8 cellular contexts compared by ENCODE assay signal in the genomic region with DNA sequence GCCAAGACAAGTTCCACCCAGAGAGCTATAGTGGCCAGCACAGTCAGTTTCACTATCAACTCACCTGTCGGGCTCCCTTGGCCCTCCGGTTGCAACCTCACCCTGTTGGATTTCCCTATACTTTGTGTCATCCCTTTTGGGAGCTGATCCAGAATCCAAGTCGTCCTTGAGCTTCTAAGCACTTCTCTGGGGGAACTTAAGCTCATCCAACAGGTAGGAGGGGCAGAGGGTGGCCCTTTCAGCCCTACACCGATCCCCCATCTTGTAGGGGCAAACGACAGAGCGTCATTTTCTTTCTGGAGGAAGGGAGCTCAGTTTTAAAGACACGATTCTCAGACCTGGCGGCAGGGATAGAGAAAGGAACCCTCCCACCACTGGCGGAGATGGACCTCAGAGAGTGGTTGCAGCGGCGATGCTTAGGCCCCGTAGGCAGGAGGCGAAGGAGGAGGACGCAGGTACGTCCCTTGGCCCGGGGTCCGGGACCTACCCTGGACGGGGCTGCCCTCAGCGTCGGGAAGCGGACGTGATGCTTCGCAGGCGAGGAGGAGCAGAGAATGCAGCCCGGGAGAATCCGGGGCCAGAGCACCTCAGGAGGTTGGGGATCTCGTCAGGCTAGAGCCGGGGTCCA. TPM values are rescaled to one million over a fixed set of nuclear protein-coding genes. Genes with fewer than 3 reads are reported as not detected.
DNase-seq lines count a peak whose midpoint lies in the region; TF ChIP-seq lines count a peak whose summit lies in the region.

No MANE protein-coding gene starts in this region.

- peak overlapping the region; percentile 91 for H2AFZ ChIP-seq in GM23248

- H3K4me3 Mint-ChIP-seq in MCF 10A (ENCODE audit: unreplicated experiment): peak overlapping the region; percentile 96

- H3K4me1 ChIP-seq in GM23248 (ENCODE audit: insufficient read depth) (peaks cover 5% of the 10 kb centered on the region), stomach smooth muscle (ENCODE audit: control insufficient read depth, insufficient read depth, low read length) (peaks cover 21% of the 10 kb centered on the region)

- in situ Hi-C loops in GM23248 (cut with MboI): no loop called here

- POLR2A ChIA-PET in MCF 10A (lab: Yijun Ruan, JAX): interaction anchor here (0.7 to 2.8 kb wide), 25 partner anchors 9 to 1203 kb away, joined by 3 to 30 read pairs (median 5); partner anchors contain the start of genes ENDOG, TBC1D13, URM1 and ZDHHC12

- peaks cover 47% of the 10 kb centered on the region for H3K79me2 ChIP-seq in GM23248 (ENCODE audit: insufficient read depth)

- intact Hi-C loops in MCF 10A (cut with micrococcal nuclease): no loop called here

- H3K4me2 ChIP-seq in GM23248 (ENCODE audit: unreplicated experiment): peak overlapping the region; percentile 83

- TF ChIP-seq CTCF in GM06990 (IDR thresholded peaks at IDR 0.05; ENCODE audit: insufficient read depth, low read length, poor library complexity, severe bottlenecking) (no peak), MCF 10A (IDR thresholded peaks at IDR 0.05; ENCODE audit: unreplicated experiment) (no peak)

- CTCF ChIA-PET in MCF 10A (lab: Yijun Ruan, JAX): interaction anchor here (0.6 kb wide), 3 partner anchors 18 to 160 kb away, joined by 3 read pairs; no protein-coding TSS in a partner anchor

- H3K27ac ChIP-seq in GM23248: peak overlapping the region; percentile 89
- H3K27ac ChIP-seq in stomach smooth muscle (ENCODE audit: low read length): peak overlapping the region; percentile 88

- H3K9me2 ChIP-seq in GM23248 (ENCODE audit: insufficient read depth): no peaks in the 10 kb centered on the region

- H3K4me3 ChIP-seq in GM06990 (replicated peaks; ENCODE audit: low read depth, low read length): peak overlapping the region; percentile 99
- peak overlapping the region; percentile 93 for H3K4me3 ChIP-seq in GM23248
- H3K4me3 ChIP-seq in stomach smooth muscle (ENCODE audit: low read length in 2 of 2): peak overlapping the region; percentile 98 to 99

- BruUV-seq in MCF 10A (replicated peaks; lab: Mats Ljungman, UMichigan): no TSS peak

- H3K9ac ChIP-seq in GM23248: peak overlapping the region; percentile 95
- H3K9ac ChIP-seq in stomach smooth muscle (ENCODE audit: low read length in 2 of 2): peak overlapping the region; percentile 96

- H3K27ac Mint-ChIP-seq in MCF 10A (ENCODE audit: low read depth, unreplicated experiment): peak overlapping the region; percentile 92

- H3K27me3 Mint-ChIP-seq in MCF 10A (ENCODE audit: insufficient read depth, unreplicated experiment): no peaks in the 10 kb centered on the region

- H4K20me1 ChIP-seq in GM23248 (ENCODE audit: insufficient read depth): no peaks in the 10 kb centered on the region

- no peaks in the 10 kb centered on the region for H3K9me3 ChIP-seq in GM23248 (ENCODE audit: low read depth)
- H3K9me3 ChIP-seq in stomach smooth muscle (ENCODE audit: control insufficient read depth in 2 of 2, low read length in 2 of 2): no peaks in the 10 kb centered on the region

- DNase-seq in GM06990 (ENCODE audit: extremely low read depth, insufficient read length) (no peak), GM23248 (peak; percentile 64), M059J (ENCODE audit: low read depth) (peak; percentile 42), MCF 10A (ENCODE audit: unreplicated experiment) (peak; percentile 27), kidney tubule cell (ENCODE audit: low spot score) (peak; percentile 23), NCI-H510A treated with DMSO at 0.1 percent for 48 hours (lab: John Stamatoyannopoulos, UW) (no peak), GM19240 (ENCODE audit: insufficient read length, low spot score) (no peak)

- peaks cover 11% of the 10 kb centered on the region for H3K4me1 Mint-ChIP-seq in MCF 10A (ENCODE audit: insufficient read depth, unreplicated experiment)

- H3K27me3 ChIP-seq in GM06990 (replicated peaks; ENCODE audit: control insufficient read depth, insufficient read depth, low read length) (no peaks in the 10 kb centered on the region), GM23248 (replicated peaks; ENCODE audit: insufficient read depth) (no peaks in the 10 kb centered on the region), stomach smooth muscle (ENCODE audit: control insufficient read depth in 1 of 2, insufficient read depth in 2 of 2, low read length in 2 of 2) (no peaks in the 10 kb centered on the region)

- H3K9me3 Mint-ChIP-seq in MCF 10A (ENCODE audit: unreplicated experiment): peaks cover 7% of the 10 kb centered on the region

- 1 to 3% methylated on average over 26 to 28 of the region's 28 CpGs for WGBS in GM23248 (ENCODE audit: low coverage in 1 of 2, low lambda C conversion rate in 2 of 2, missing lambda C conversion rate in 2 of 2), 2 experiments

- H3K36me3 ChIP-seq in GM06990 (ENCODE audit: control insufficient read depth, insufficient read depth, low read length): no peaks in the 10 kb centered on the region
- H3K36me3 ChIP-seq in GM23248 (ENCODE audit: low read depth): no peaks in the 10 kb centered on the region
- peaks cover 0 to 7% of the 10 kb centered on the region in 2 donors for H3K36me3 ChIP-seq in stomach smooth muscle (ENCODE audit: control insufficient read depth in 2 of 2, insufficient read depth in 2 of 2, low read length in 2 of 2)

- no peaks in the 10 kb centered on the region for H3F3A ChIP-seq in GM23248 (ENCODE audit: insufficient read depth)

- H3K36me3 Mint-ChIP-seq in MCF 10A (ENCODE audit: insufficient read depth, unreplicated experiment): no peaks in the 10 kb centered on the region

RNA-seq across cellular contexts. Expression of gene ZER1, which starts 0.5 kb away (rescaled TPM):
- 28.9 and 61.7 TPM in 2 replicates for total RNA-seq in GM23248 (2014; rRNA removed; shearing (Covaris generic))
- 18.7 and 20.0 TPM in 2 replicates for polyA plus RNA-seq in GM23248 (2016; fragmentation: Nextera tagmentation; extraction: Ambion mirVana)
- 24.5 and 30.1 TPM in 2 replicates for total RNA-seq in M059J (2014; rRNA removed; shearing (Covaris generic))
- total RNA-seq in MCF 10A (2022): 19.5 and 26.6 TPM in 2 replicates

RNA-seq across cellular contexts. Expression of gene TBC1D13, which starts 15.8 kb away (rescaled TPM):
- total RNA-seq in GM23248 (2014; rRNA removed; shearing (Covaris generic)): 15.7 and 17.3 TPM in 2 replicates
- 21.9 and 25.3 TPM in 2 replicates for polyA plus RNA-seq in GM23248 (2016; fragmentation: Nextera tagmentation; extraction: Ambion mirVana)
- 31.6 and 58.7 TPM in 2 replicates for total RNA-seq in M059J (2014; rRNA removed; shearing (Covaris generic))
- total RNA-seq in MCF 10A (2022): 10.9 and 13.8 TPM in 2 replicates

RNA-seq across cellular contexts. Expression of gene ENDOG, which starts 47.1 kb away (rescaled TPM):
- 11.6 and 26.7 TPM in 2 replicates for total RNA-seq in GM23248 (2014; rRNA removed; shearing (Covaris generic))
- 21.3 and 21.4 TPM in 2 replicates for polyA plus RNA-seq in GM23248 (2016; fragmentation: Nextera tagmentation; extraction: Ambion mirVana)
- total RNA-seq in M059J (2014; rRNA removed; shearing (Covaris generic)): 10.3 and 18.9 TPM in 2 replicates
- total RNA-seq in MCF 10A (2022): 18.2 and 22.0 TPM in 2 replicates

RNA-seq across cellular contexts. Expression of gene ZDHHC12, which starts 47.3 kb away (rescaled TPM):
- total RNA-seq in GM23248 (2014; rRNA removed; shearing (Covaris generic)): 48.1 and 65.1 TPM in 2 replicates
- 41.6 and 44.0 TPM in 2 replicates for polyA plus RNA-seq in GM23248 (2016; fragmentation: Nextera tagmentation; extraction: Ambion mirVana)
- 154 and 175 TPM in 2 replicates for total RNA-seq in M059J (2014; rRNA removed; shearing (Covaris generic))
- total RNA-seq in MCF 10A (2022): 22.1 and 22.9 TPM in 2 replicates

RNA-seq across cellular contexts. Expression of gene SPOUT1, which starts 58.4 kb away (rescaled TPM):
- 15.9 and 53.0 TPM in 2 replicates for total RNA-seq in GM23248 (2014; rRNA removed; shearing (Covaris generic))
- 43.0 and 46.4 TPM in 2 replicates for polyA plus RNA-seq in GM23248 (2016; fragmentation: Nextera tagmentation; extraction: Ambion mirVana)
- total RNA-seq in M059J (2014; rRNA removed; shearing (Covaris generic)): 32.8 and 37.2 TPM in 2 replicates
- total RNA-seq in MCF 10A (2022): 30.1 and 32.4 TPM in 2 replicates

Comparison
In these comparisons a context has a peak if more than half of its experiments do, and no peak if none do; other contexts are left out.
1. DNase-seq: peak in GM23248 (single experiment), M059J (single experiment), MCF 10A (single experiment) and kidney tubule cell (single experiment); none in GM06990 (single experiment), NCI-H510A treated with DMSO at 0.1 percent for 48 hours (single experiment) and GM19240 (single experiment).
2. Peak in every context shown above with its lines, with median percentiles within 50 percentile points of each other: H3K4me3 ChIP-seq.